6 cellular contexts compared by ENCODE assay signal in the genomic region with DNA sequence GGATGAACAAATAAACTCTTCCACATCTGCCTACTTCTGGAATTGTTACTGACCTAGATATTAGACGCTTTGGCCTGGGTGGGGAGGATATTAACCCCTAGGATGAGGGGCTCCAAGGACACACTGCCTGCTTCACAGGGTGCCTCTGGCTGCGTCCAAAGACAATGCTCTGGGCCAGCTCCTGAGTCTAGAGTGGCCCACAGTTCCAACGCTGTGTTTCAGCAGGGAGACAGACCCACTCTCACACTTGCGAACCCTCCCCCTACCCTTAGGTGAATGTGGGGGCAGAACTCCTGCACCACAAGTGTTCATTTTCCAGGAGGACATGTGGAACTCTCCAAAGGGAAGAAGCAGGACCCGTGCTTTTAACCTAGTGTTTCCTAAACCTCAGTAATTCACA. TPM values are rescaled to one million over a fixed set of nuclear protein-coding genes. Genes with fewer than 3 reads are reported as not detected.
"Had no signal": no experiment of that assay in that cellular context is flagged by ENCODE, and none has a peak within 500 bp of the region (broad histone marks: within the 10 kb centered on the region; RNA-seq: fewer than 3 reads in every experiment).

No MANE protein-coding gene starts in this region.

- DNase-seq: GM23248, GOT3, H9, HCEC 1CT, IMR-90 had no signal

- H3K27ac Mint-ChIP-seq: H9 had no signal

- H3K4me3 Mint-ChIP-seq: H9 had no signal

- H3K9ac ChIP-seq: GM23248 had no signal

- H3K4me1 Mint-ChIP-seq: H9 had no signal

- H2AFZ ChIP-seq: GM23248 had no signal

- H3K4me3 ChIP-seq: GM23248 had no signal

- H3K27ac ChIP-seq: GM23248 had no signal

RNA-seq across cellular contexts. Expression of gene LORICRIN, which starts 11.0 kb away (rescaled TPM):
- total RNA-seq: GM23248, H9, HT-29, IMR-90 had no signal

RNA-seq across cellular contexts. Expression of gene PRR9, which starts 31.1 kb away (rescaled TPM):
- total RNA-seq: GM23248, H9, HT-29, IMR-90 had no signal

RNA-seq across cellular contexts. Expression of gene LELP1, which starts 45.2 kb away (rescaled TPM):
- total RNA-seq: GM23248, H9, HT-29, IMR-90 had no signal
